In the genomic region with DNA sequence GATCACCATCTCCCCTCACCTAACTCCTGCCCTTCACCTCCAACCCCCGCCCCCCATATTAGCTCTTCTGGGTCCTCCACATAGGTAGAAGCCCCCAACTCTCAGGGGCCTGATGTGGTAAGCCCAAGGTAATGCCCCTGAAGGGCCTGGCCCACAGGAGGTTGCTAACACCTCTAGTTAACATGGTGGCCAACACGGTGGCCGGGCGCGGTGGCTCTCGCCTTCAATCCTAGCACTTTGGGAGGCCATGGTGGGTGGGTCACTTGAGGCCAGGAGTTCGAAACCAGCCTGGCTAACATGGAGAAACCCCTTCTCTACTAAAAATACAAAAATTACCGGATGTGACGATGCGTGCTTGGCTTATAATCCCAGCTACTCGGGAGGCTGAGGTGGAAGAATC, we compare ENCODE assay signal across 38 cellular contexts. TPM values are rescaled to one million over a fixed set of nuclear protein-coding genes. Genes with fewer than 3 reads are reported as not detected.
"Had no signal": no experiment of that assay in that cellular context is flagged by ENCODE, and none has a peak within 500 bp of the region (broad histone marks: within the 10 kb centered on the region; RNA-seq: fewer than 3 reads in every experiment).

No MANE protein-coding gene starts in this region.

- H3K4me3 ChIP-seq: body of pancreas, cardiac muscle cell had no signal

- ATAC-seq: activated naive CD8-positive, alpha-beta T cell treated with anti-CD3 and anti-CD28 coated beads, Interleukin-2, amount 50 U/mL, for 24 hours; activated T-cell treated with anti-CD3 and anti-CD28 coated beads, Interleukin-2, amount 50 U/mL, for 4 hours; activated T-helper 17 cell treated with anti-CD3 and anti-CD28 coated beads, Interleukin-2, amount 50 U/mL, for 72 hours had no signal

- H3K36me3 Mint-ChIP-seq: activated naive CD4-positive, alpha-beta T cell treated with anti-CD3 and anti-CD28 coated beads, Interleukin-2, amount 10 ng/mL, durations not matched to agents 7 days and 5 days; activated naive CD4-positive, alpha-beta T cell treated with anti-CD3 and anti-CD28 coated beads, Interleukin-2, amount 50 U/mL, for 24 hours; activated naive CD4-positive, alpha-beta T cell treated with anti-CD3 and anti-CD28 coated beads, Interleukin-2, amount 50 U/mL, for 72 hours; activated naive CD8-positive, alpha-beta T cell; activated naive CD8-positive, alpha-beta T cell treated with anti-CD3 and anti-CD28 coated beads for 36 hours; activated naive CD8-positive, alpha-beta T cell treated with anti-CD3 and anti-CD28 coated beads, Interleukin-2, amount 10 ng/mL, durations not matched to agents 7 days and 5 days; brain had no signal

- H3K9me3 Mint-ChIP-seq: activated naive CD4-positive, alpha-beta T cell treated with anti-CD3 and anti-CD28 coated beads for 36 hours; activated naive CD4-positive, alpha-beta T cell treated with anti-CD3 and anti-CD28 coated beads, Interleukin-2, amount 10 ng/mL, durations not matched to agents 7 days and 5 days; activated naive CD4-positive, alpha-beta T cell treated with anti-CD3 and anti-CD28 coated beads, Interleukin-2, amount 50 U/mL, for 24 hours; activated naive CD4-positive, alpha-beta T cell treated with anti-CD3 and anti-CD28 coated beads, Interleukin-2, amount 50 U/mL, for 72 hours; activated naive CD8-positive, alpha-beta T cell treated with anti-CD3 and anti-CD28 coated beads for 36 hours; activated naive CD8-positive, alpha-beta T cell treated with anti-CD3 and anti-CD28 coated beads, Interleukin-2, amount 10 ng/mL, durations not matched to agents 7 days and 5 days; activated naive CD8-positive, alpha-beta T cell treated with anti-CD3 and anti-CD28 coated beads, Interleukin-2, amount 50 U/mL, for 24 hours; activated T-cell treated with anti-CD3 and anti-CD28 coated beads, Interleukin-2, amount 50 U/mL, for 4 hours; activated T-cell treated with anti-CD3 and anti-CD28 coated beads, Interleukin-2, amount 50 U/mL, for 72 hours; activated T-helper 1 cell treated with anti-CD3 and anti-CD28 coated beads, Interleukin-12 subunit alpha, Interleukin-12 subunit beta, Interleukin-2, Interleukin-4 antibody, amounts not matched to agents 30 ng/mL and 10 ng/mL and 1 ng/mL, durations not matched to agents 14 hours and 24 hours and 36 hours; activated T-helper 17 cell treated with anti-CD3 and anti-CD28 coated beads, Interleukin-2, amount 50 U/mL, for 72 hours; activated T-helper 2 cell treated with anti-CD3 and anti-CD28 coated beads, Interferon-gamma antibody, Interleukin-2, Interleukin-4, amounts not matched to agents 10 μg/mL and 5 μg/mL and 100 μg/mL, durations not matched to agents 14 hours and 24 hours and 36 hours; central memory CD8-positive, alpha-beta T cell had no signal

- H3K9me3 ChIP-seq: adrenal gland, ascending aorta, body of pancreas, breast epithelium had no signal

- H3K27ac ChIP-seq: adrenal gland, ascending aorta, brain microvascular endothelial cell, breast epithelium, cardiac muscle cell had no signal

- DNase-seq: activated effector memory CD4-positive, alpha-beta T cell treated with anti-CD3 and anti-CD28 coated beads, Interleukin-2, amount 50 U/mL, for 16 hours; activated effector memory CD4-positive, alpha-beta T cell treated with Interleukin-2 at 50 U/mL for 16 hours; activated gamma-delta T cell; activated gamma-delta T cell treated with Interleukin-2 at 50 U/mL for 16 hours; activated naive CD4-positive, alpha-beta T cell; activated naive CD4-positive, alpha-beta T cell treated with anti-CD3 and anti-CD28 coated beads for 36 hours; activated naive CD4-positive, alpha-beta T cell treated with anti-CD3 and anti-CD28 coated beads, Interleukin-2, amount 10 ng/mL, durations not matched to agents 7 days and 5 days; activated naive CD4-positive, alpha-beta T cell treated with anti-CD3 and anti-CD28 coated beads, Interleukin-2, amount 50 U/mL, for 16 hours; activated naive CD4-positive, alpha-beta T cell treated with Interleukin-2 at 50 U/mL for 16 hours; activated naive CD8-positive, alpha-beta T cell treated with anti-CD3 and anti-CD28 coated beads for 36 hours; activated naive CD8-positive, alpha-beta T cell treated with anti-CD3 and anti-CD28 coated beads, Interleukin-2, amount 10 ng/mL, durations not matched to agents 7 days and 5 days; activated naive CD8-positive, alpha-beta T cell treated with anti-CD3 and anti-CD28 coated beads, Interleukin-2, amount 50 U/mL, for 24 hours; activated T-cell treated with anti-CD3 and anti-CD28 coated beads for 4 hours; activated T-cell treated with anti-CD3 and anti-CD28 coated beads, Interleukin-2, amount 50 U/mL, for 1 hour; activated T-cell treated with anti-CD3 and anti-CD28 coated beads, Interleukin-2, amount 50 U/mL, for 4 hours; activated T-cell treated with anti-CD3 and anti-CD28 coated beads, Interleukin-2, amount 50 U/mL, for 48 hours; activated T-cell treated with anti-CD3 and anti-CD28 coated beads, Interleukin-2, amount 50 U/mL, for 72 hours; adrenal gland; amniotic stem cell; aorta; body of pancreas; brain microvascular endothelial cell; central memory CD4-positive, alpha-beta T cell; cerebellar nuclear complex had no signal

- H3K27ac Mint-ChIP-seq: activated naive CD4-positive, alpha-beta T cell treated with anti-CD3 and anti-CD28 coated beads for 36 hours; activated naive CD4-positive, alpha-beta T cell treated with anti-CD3 and anti-CD28 coated beads, Interleukin-2, amount 10 ng/mL, durations not matched to agents 7 days and 5 days; activated naive CD4-positive, alpha-beta T cell treated with anti-CD3 and anti-CD28 coated beads, Interleukin-2, amount 50 U/mL, for 24 hours; activated naive CD4-positive, alpha-beta T cell treated with anti-CD3 and anti-CD28 coated beads, Interleukin-2, amount 50 U/mL, for 72 hours; activated naive CD8-positive, alpha-beta T cell; activated naive CD8-positive, alpha-beta T cell treated with anti-CD3 and anti-CD28 coated beads for 36 hours; activated naive CD8-positive, alpha-beta T cell treated with anti-CD3 and anti-CD28 coated beads, Interleukin-2, amount 10 ng/mL, durations not matched to agents 7 days and 5 days; activated naive CD8-positive, alpha-beta T cell treated with anti-CD3 and anti-CD28 coated beads, Interleukin-2, amount 50 U/mL, for 24 hours; activated T-cell treated with anti-CD3 and anti-CD28 coated beads, Interleukin-2, amount 50 U/mL, for 72 hours; activated T-helper 1 cell treated with anti-CD3 and anti-CD28 coated beads, Interleukin-12 subunit alpha, Interleukin-12 subunit beta, Interleukin-2, Interleukin-4 antibody, amounts not matched to agents 30 ng/mL and 10 ng/mL and 1 ng/mL, durations not matched to agents 14 hours and 24 hours and 36 hours; activated T-helper 17 cell treated with anti-CD3 and anti-CD28 coated beads, Interleukin-2, amount 50 U/mL, for 72 hours; activated T-helper 2 cell treated with anti-CD3 and anti-CD28 coated beads, Interferon-gamma antibody, Interleukin-2, Interleukin-4, amounts not matched to agents 10 μg/mL and 5 μg/mL and 100 μg/mL, durations not matched to agents 14 hours and 24 hours and 36 hours; brain had no signal

- H3K4me1 Mint-ChIP-seq: activated naive CD4-positive, alpha-beta T cell treated with anti-CD3 and anti-CD28 coated beads, Interleukin-2, amount 50 U/mL, for 24 hours; activated T-helper 17 cell treated with anti-CD3 and anti-CD28 coated beads, Interleukin-2, amount 50 U/mL, for 72 hours had no signal

- H3K36me3 ChIP-seq: adrenal gland, ascending aorta, brain microvascular endothelial cell, breast epithelium, cardiac muscle cell had no signal

- H3K4me3 Mint-ChIP-seq: activated naive CD4-positive, alpha-beta T cell treated with anti-CD3 and anti-CD28 coated beads for 36 hours; activated naive CD4-positive, alpha-beta T cell treated with anti-CD3 and anti-CD28 coated beads, Interleukin-2, amount 10 ng/mL, durations not matched to agents 7 days and 5 days; activated naive CD8-positive, alpha-beta T cell; activated naive CD8-positive, alpha-beta T cell treated with anti-CD3 and anti-CD28 coated beads for 36 hours; activated naive CD8-positive, alpha-beta T cell treated with anti-CD3 and anti-CD28 coated beads, Interleukin-2, amount 10 ng/mL, durations not matched to agents 7 days and 5 days; activated naive CD8-positive, alpha-beta T cell treated with anti-CD3 and anti-CD28 coated beads, Interleukin-2, amount 50 U/mL, for 24 hours; activated T-cell treated with anti-CD3 and anti-CD28 coated beads, Interleukin-2, amount 50 U/mL, for 4 hours; activated T-helper 1 cell treated with anti-CD3 and anti-CD28 coated beads, Interleukin-12 subunit alpha, Interleukin-12 subunit beta, Interleukin-2, Interleukin-4 antibody, amounts not matched to agents 30 ng/mL and 10 ng/mL and 1 ng/mL, durations not matched to agents 14 hours and 24 hours and 36 hours; activated T-helper 17 cell treated with anti-CD3 and anti-CD28 coated beads, Interleukin-2, amount 50 U/mL, for 72 hours had no signal

- FAIRE-seq: astrocyte, bronchial epithelial cell had no signal

RNA-seq across cellular contexts. Expression of gene MLXIPL, which starts 1.0 kb away (rescaled TPM):
- total RNA-seq: activated naive CD4-positive, alpha-beta T cell treated with anti-CD3 and anti-CD28 coated beads, Interleukin-2, amount 50 U/mL, for 72 hours; activated naive CD8-positive, alpha-beta T cell treated with anti-CD3 and anti-CD28 coated beads for 36 hours; activated naive CD8-positive, alpha-beta T cell treated with anti-CD3 and anti-CD28 coated beads, Interleukin-2, amount 10 ng/mL, durations not matched to agents 7 days and 5 days; activated T-helper 1 cell treated with anti-CD3 and anti-CD28 coated beads, Interleukin-12 subunit alpha, Interleukin-12 subunit beta, Interleukin-2, Interleukin-4 antibody, amounts not matched to agents 30 ng/mL and 10 ng/mL and 1 ng/mL, durations not matched to agents 14 hours and 24 hours and 36 hours; activated T-helper 17 cell treated with anti-CD3 and anti-CD28 coated beads, Interleukin-2, amount 50 U/mL, for 72 hours; activated T-helper 2 cell treated with anti-CD3 and anti-CD28 coated beads, Interferon-gamma antibody, Interleukin-2, Interleukin-4, amounts not matched to agents 10 μg/mL and 5 μg/mL and 100 μg/mL, durations not matched to agents 14 hours and 24 hours and 36 hours; bronchial epithelial cell; chondrocyte had no signal

RNA-seq across cellular contexts. Expression of gene VPS37D, which starts 42.4 kb away (rescaled TPM):
- total RNA-seq: activated naive CD4-positive, alpha-beta T cell treated with anti-CD3 and anti-CD28 coated beads for 36 hours had no signal
